ENCODE assay signal across 24 cellular contexts in the genomic region with DNA sequence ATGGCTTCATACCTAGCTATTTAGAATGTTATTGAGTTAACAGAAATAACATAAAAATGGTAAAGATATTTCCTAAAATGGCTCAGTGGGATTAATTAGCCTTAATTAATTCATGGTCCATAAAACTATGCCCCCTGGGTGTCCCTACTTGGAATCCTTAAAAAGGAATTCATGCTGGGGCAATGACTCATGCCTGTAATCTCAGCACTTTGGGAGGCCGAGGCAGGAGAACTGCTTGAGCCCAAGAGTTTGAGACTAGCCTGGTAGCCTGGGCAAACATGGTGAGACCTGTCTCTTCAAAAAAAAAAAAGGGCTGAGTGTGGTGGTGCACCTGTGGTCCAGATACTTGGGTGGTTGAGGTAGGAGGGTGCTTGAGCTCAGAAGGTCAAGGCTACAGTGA.
DNase-seq lines count a peak whose midpoint lies in the region; ATAC-seq and TF ChIP-seq lines count a peak whose summit lies in the region.
"Had no signal": no experiment of that assay in that cellular context is flagged by ENCODE, and none has a peak within 500 bp of the region (broad histone marks: within the 10 kb centered on the region; RNA-seq: fewer than 3 reads in every experiment).

No MANE protein-coding gene starts in this region.

- H3K4me2 ChIP-seq in H9 (ENCODE audit: insufficient read depth, insufficient read length, low read length), result no peak overlapping the region

- H3K9me3 ChIP-seq in H9 (ENCODE audit: control insufficient read depth, low read depth, low read length) (no peaks in the 10 kb centered on the region), SJSA1 (replicated peaks) (no peaks in the 10 kb centered on the region), sigmoid colon (no peaks in the 10 kb centered on the region)
- H3K9me3 ChIP-seq: esophagus squamous epithelium, gastrocnemius medialis had no signal

- H3K4me3 ChIP-seq in SJSA1 (no peak overlapping the region), sigmoid colon (no peak overlapping the region)
- H3K4me3 ChIP-seq: BLaER1 treated with 17β-estradiol and CSF1 and Interleukin-3, amounts not matched to agents 10 nM and 100 nM; esophagus squamous epithelium; gastrocnemius medialis; GM12878 had no signal

- no peak overlapping the region for H3K4ac ChIP-seq in H9 (ENCODE audit: low read depth, low read length)

- H3K79me2 ChIP-seq in H9 (ENCODE audit: insufficient read depth, low read length), result no peaks in the 10 kb centered on the region

- ATAC-seq in GM18861 (IDR thresholded peaks at IDR 0.05; ENCODE audit: unreplicated experiment), result no peak
- ATAC-seq: activated naive CD8-positive, alpha-beta T cell treated with anti-CD3 and anti-CD28 coated beads, Interleukin-2, amount 50 U/mL, for 24 hours; gastrocnemius medialis; GM12878; left colon; naive thymus-derived CD4-positive, alpha-beta T cell; right cardiac atrium had no signal

- no peak overlapping the region for H2BK20ac ChIP-seq in H9 (ENCODE audit: low read depth, low read length, poor library complexity, severe bottlenecking)

- no peak for TF ChIP-seq EP300 in sigmoid colon (IDR thresholded peaks at IDR 0.05)

- H3K18ac ChIP-seq in H9 (ENCODE audit: insufficient read length, low read depth, low read length), result no peak overlapping the region

- H3K27ac Mint-ChIP-seq in CD14-positive monocyte (peak overlapping the region in 6 of 7 donors; percentile 43 to 89 (median 82)), H9 (peak overlapping the region; percentile 77 to 91 (median 88); a peak in 6 of 7 replicates)
- H3K27ac Mint-ChIP-seq: activated CD4-positive, alpha-beta memory T cell treated with anti-CD3 and anti-CD28 coated beads for 36 hours; activated naive CD8-positive, alpha-beta T cell treated with anti-CD3 and anti-CD28 coated beads, Interleukin-2, amount 50 U/mL, for 24 hours; type B pancreatic cell had no signal

- no peak overlapping the region for H3K14ac ChIP-seq in H9 (ENCODE audit: insufficient read depth, low read length)

- no peaks in the 10 kb centered on the region for H3K36me3 ChIP-seq in SJSA1
- H3K36me3 ChIP-seq in sigmoid colon, result no peaks in the 10 kb centered on the region
- H3K36me3 ChIP-seq: esophagus squamous epithelium, gastrocnemius medialis had no signal

- H3K23me2 ChIP-seq in H9 (ENCODE audit: insufficient read length, low read depth, low read length, poor library complexity, severe bottlenecking), result no peaks in the 10 kb centered on the region

- H3K27me3 ChIP-seq in H9 (ENCODE audit: insufficient read depth, low read length), result no peaks in the 10 kb centered on the region
- H3K27me3 ChIP-seq in SJSA1 (replicated peaks), result no peaks in the 10 kb centered on the region
- no peaks in the 10 kb centered on the region for H3K27me3 ChIP-seq in sigmoid colon
- H3K27me3 ChIP-seq: esophagus squamous epithelium, gastrocnemius medialis had no signal

- H3K79me1 ChIP-seq in H9 (ENCODE audit: insufficient read depth, low read depth, low read length, poor library complexity, severe bottlenecking), result no peaks in the 10 kb centered on the region

- DNase-seq in CD14-positive monocyte (ENCODE audit: low spot score), result no peak
- no peak for DNase-seq in H9
- peak in 1 of 2 experiments; percentile 17 for DNase-seq in SJSA1 (ENCODE audit: low read depth in 1 of 2, low spot score in 2 of 2)
- DNase-seq in kidney tubule cell (ENCODE audit: low spot score), result peak; percentile 13
- DNase-seq in NCI-H187 treated with DMSO at 0.1 percent for 48 hours (lab: John Stamatoyannopoulos, UW), result no peak
- no peak for DNase-seq in sigmoid colon
- no peak for DNase-seq in G401 (ENCODE audit: low spot score)
- DNase-seq: ACHN; activated CD4-positive, alpha-beta memory T cell treated with anti-CD3 and anti-CD28 coated beads for 36 hours; activated gamma-delta T cell; activated naive CD8-positive, alpha-beta T cell treated with anti-CD3 and anti-CD28 coated beads, Interleukin-2, amount 50 U/mL, for 24 hours; esophagus squamous epithelium; gastrocnemius medialis; left colon; naive thymus-derived CD4-positive, alpha-beta T cell; NCI-H1092 treated with DMSO at 0.1 percent for 48 hours; NCI-H2029; right cardiac atrium; T-helper 9 cell had no signal

- peaks cover 0 to 14% (median 0%) of the 10 kb centered on the region in 3 donors for H3K27me3 Mint-ChIP-seq in CD14-positive monocyte (ENCODE audit: low read depth in 3 of 3)
- no peaks in the 10 kb centered on the region for H3K27me3 Mint-ChIP-seq in H9 (ENCODE audit: low read depth)
- H3K27me3 Mint-ChIP-seq: activated CD4-positive, alpha-beta memory T cell treated with anti-CD3 and anti-CD28 coated beads for 36 hours; activated naive CD8-positive, alpha-beta T cell treated with anti-CD3 and anti-CD28 coated beads, Interleukin-2, amount 50 U/mL, for 24 hours; naive thymus-derived CD4-positive, alpha-beta T cell; type B pancreatic cell had no signal

- H2BK15ac ChIP-seq in H9 (ENCODE audit: low read depth, low read length), result no peak overlapping the region

- H3K4me1 Mint-ChIP-seq in CD14-positive monocyte (peaks cover 10% of the 10 kb centered on the region), H9 (peaks cover 28 to 29% of the 10 kb centered on the region in 2 experiments)
- H3K4me1 Mint-ChIP-seq: activated naive CD8-positive, alpha-beta T cell treated with anti-CD3 and anti-CD28 coated beads, Interleukin-2, amount 50 U/mL, for 24 hours had no signal

- no peaks in the 10 kb centered on the region for H4K20me1 ChIP-seq in H9 (ENCODE audit: control insufficient read depth, insufficient read depth, insufficient read length)

- in situ Hi-C loops in G401 (cut with HindIII; ENCODE audit: low sequenced_read_pairs), result no loop called here

- H4K91ac ChIP-seq in H9 (ENCODE audit: insufficient read length, low read depth, low read length), result no peak overlapping the region

- H4K5ac ChIP-seq in H9 (ENCODE audit: insufficient read length, low read depth, low read length), result no peak overlapping the region

- H3K23ac ChIP-seq in H9 (ENCODE audit: insufficient read length, low read depth, low read length), result no peak overlapping the region

- H3T11ph ChIP-seq in H9 (ENCODE audit: low read length), result no peak overlapping the region

- H3K36me3 Mint-ChIP-seq in CD14-positive monocyte (peaks cover 6 to 10% of the 10 kb centered on the region in 2 donors), H9 (ENCODE audit: insufficient read depth in 1 of 3, low read depth in 3 of 3) (peaks cover 7 to 19% (median 10%) of the 10 kb centered on the region in 3 experiments)
- H3K36me3 Mint-ChIP-seq: activated CD4-positive, alpha-beta memory T cell treated with anti-CD3 and anti-CD28 coated beads for 36 hours had no signal

- peak overlapping the region; percentile 93 for H2AK5ac ChIP-seq in H9 (ENCODE audit: insufficient read length, low read length)

- no peak overlapping the region for H2AFZ ChIP-seq in H9 (ENCODE audit: low read length)

- no peak for TF ChIP-seq POLR2A in sigmoid colon (IDR thresholded peaks at IDR 0.05)

- no peak overlapping the region for H2BK120ac ChIP-seq in H9 (ENCODE audit: low read depth, low read length, poor library complexity, severe bottlenecking)

- TF ChIP-seq CTCF in CD14-positive monocyte (IDR thresholded peaks at IDR 0.05), result no peak
- TF ChIP-seq CTCF in H9 (conservative IDR thresholded peaks at IDR 0.05), result no peak
- TF ChIP-seq CTCF in sigmoid colon (IDR thresholded peaks at IDR 0.05), result no peak

- no peak overlapping the region for H4K8ac ChIP-seq in H9 (replicated peaks; ENCODE audit: insufficient read length, low read depth, low read length)

- H2BK5ac ChIP-seq in H9 (ENCODE audit: insufficient read length, low read length), result peak overlapping the region; percentile 79

- H3K9me3 Mint-ChIP-seq in CD14-positive monocyte (peaks cover 0 to 3% (median 0%) of the 10 kb centered on the region in 7 donors), H9 (peaks cover 35 to 41% of the 10 kb centered on the region in 2 experiments)
- H3K9me3 Mint-ChIP-seq: activated CD4-positive, alpha-beta memory T cell treated with anti-CD3 and anti-CD28 coated beads for 36 hours; activated naive CD8-positive, alpha-beta T cell treated with anti-CD3 and anti-CD28 coated beads, Interleukin-2, amount 50 U/mL, for 24 hours; type B pancreatic cell had no signal

- WGBS in H9 (ENCODE audit: extremely low coverage, insufficient read length, low lambda C conversion rate), result no CpG with 5 or more reads among the region's 1 CpG
- 82 to 88% methylated on average over 1 of the region's 1 CpG for WGBS in sigmoid colon, 2 donors

- no peak overlapping the region for H3K56ac ChIP-seq in H9 (ENCODE audit: insufficient read length, low read depth, low read length)

- H2BK12ac ChIP-seq in H9 (ENCODE audit: insufficient read length, low read depth, low read length), result no peak overlapping the region

- H3K4me1 ChIP-seq in H9 (ENCODE audit: insufficient read depth, low read length) (peaks cover 14% of the 10 kb centered on the region; the same call in 1 of the 2 replicates), SJSA1 (replicated peaks) (peaks cover 20% of the 10 kb centered on the region), sigmoid colon (no peaks in the 10 kb centered on the region)
- H3K4me1 ChIP-seq: esophagus squamous epithelium, gastrocnemius medialis had no signal

- intact Hi-C loops in CD14-positive monocyte (cut with micrococcal nuclease) (no loop called here), sigmoid colon (cut with DNase I) (no loop called here)

- no peak overlapping the region for H3K9ac ChIP-seq in H9 (ENCODE audit: extremely low read depth, insufficient read length, low read length)

- H3K27ac ChIP-seq in H9 (ENCODE audit: insufficient read length, low read depth, low read length), result peak overlapping the region; percentile 68
- H3K27ac ChIP-seq in SJSA1, result peak overlapping the region; percentile 21; the same call in 1 of the 2 replicates
- H3K27ac ChIP-seq in sigmoid colon, result no peak overlapping the region
- H3K27ac ChIP-seq: esophagus squamous epithelium, gastrocnemius medialis had no signal

- H3K4me3 Mint-ChIP-seq in CD14-positive monocyte, result no peak overlapping the region
- no peak overlapping the region for H3K4me3 Mint-ChIP-seq in H9
- H3K4me3 Mint-ChIP-seq: activated CD4-positive, alpha-beta memory T cell treated with anti-CD3 and anti-CD28 coated beads for 36 hours; activated naive CD8-positive, alpha-beta T cell treated with anti-CD3 and anti-CD28 coated beads, Interleukin-2, amount 50 U/mL, for 24 hours; brain; naive thymus-derived CD4-positive, alpha-beta T cell; type B pancreatic cell had no signal

Comparison
In these comparisons a context has a peak if more than half of its experiments do, and no peak if none do; other contexts are left out.
1. H3K27ac ChIP-seq: peak in H9 (single experiment) and SJSA1 (single experiment); none in sigmoid colon (0 of 4).